ENCODE assay signal across 12 cellular contexts in the genomic region with DNA sequence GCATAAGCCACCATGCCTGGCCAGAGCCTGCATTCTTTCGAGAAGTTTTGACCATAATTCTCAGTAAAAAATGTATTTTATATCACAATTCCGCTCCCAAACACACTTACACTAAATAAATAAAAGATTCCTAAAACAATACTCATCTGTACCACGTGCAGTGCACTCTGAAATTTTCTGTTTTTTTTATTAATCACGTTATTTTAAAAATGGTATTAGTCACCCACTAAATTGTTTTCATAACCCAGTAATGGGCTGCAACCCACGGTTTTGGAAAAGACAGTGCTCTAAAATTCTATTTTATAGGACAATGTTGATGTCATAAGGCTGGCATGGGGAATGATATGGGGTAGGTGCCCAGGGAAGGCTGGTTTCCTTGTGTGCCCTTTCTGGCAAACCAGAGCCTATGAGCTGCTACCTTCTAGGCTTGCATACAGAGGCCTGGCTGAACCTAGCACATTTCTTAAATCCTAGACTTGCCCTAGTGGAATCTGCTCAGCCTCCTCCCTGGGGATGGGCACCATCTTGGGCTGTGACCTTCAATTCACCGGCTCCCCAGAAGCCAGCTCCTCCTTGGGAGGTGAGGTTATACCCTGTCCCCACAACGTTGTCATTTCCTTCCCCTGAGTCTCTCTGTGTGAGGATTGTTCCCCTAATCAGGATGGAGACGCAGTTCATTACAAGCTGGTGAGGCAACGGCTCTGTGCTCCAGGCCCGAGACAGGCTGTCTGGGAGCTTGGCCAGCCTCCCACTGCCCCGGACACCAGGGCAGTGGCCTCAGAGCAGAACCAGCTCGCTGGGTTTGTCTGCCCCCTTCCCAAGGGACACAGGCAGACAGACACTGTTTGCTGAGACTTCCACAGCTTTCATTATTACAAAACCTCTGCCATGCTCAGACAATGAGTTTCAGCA.
A peak's percentile ranks its signal among the peaks of the same experiment; 100 is the strongest.
DNase-seq lines count a peak whose midpoint lies in the region; ATAC-seq, FAIRE-seq and TF ChIP-seq lines count a peak whose summit lies in the region.
"Had no signal": no experiment of that assay in that cellular context is flagged by ENCODE, and none has a peak within 500 bp of the region (broad histone marks: within the 10 kb centered on the region; RNA-seq: fewer than 3 reads in every experiment).

No MANE protein-coding gene starts in this region.

- no peak overlapping the region for H2AK5ac ChIP-seq in H9 (ENCODE audit: insufficient read length, low read length)

- no peak overlapping the region for H4K91ac ChIP-seq in H9 (ENCODE audit: insufficient read length, low read depth, low read length)

- no peaks in the 10 kb centered on the region for H3K9me3 ChIP-seq in right lobe of liver
- no peaks in the 10 kb centered on the region for H3K9me3 ChIP-seq in tibial artery
- H3K9me3 ChIP-seq in H9 (ENCODE audit: control insufficient read depth, low read depth, low read length), result no peaks in the 10 kb centered on the region
- no peaks in the 10 kb centered on the region for H3K9me3 ChIP-seq in small intestine (ENCODE audit: control insufficient read depth, low read depth)

- WGBS in right lobe of liver (ENCODE audit: insufficient coverage, low coverage, low lambda C conversion rate, missing lambda C conversion rate), result 41% methylated on average over 11 of the region's 12 CpGs
- whole genome bisulfite sequencing in H9 (ENCODE audit: extremely low coverage, insufficient read length, low lambda C conversion rate), result 100% methylated on average over 2 of the region's 12 CpGs
- 52 to 67% (median 59%) methylated on average over 12 of the region's 12 CpGs for WGBS in small intestine, 3 donors

- no peaks in the 10 kb centered on the region for H3K23me2 ChIP-seq in H9 (ENCODE audit: insufficient read length, low read depth, low read length, poor library complexity, severe bottlenecking)

- DNase-seq in HTR-8/SVneo (ENCODE audit: insufficient read length, low spot score) (peak; percentile 66), right lobe of liver (peak; percentile 82 to 87 (median 87)), tibial artery (peak; percentile 81 to 95), H9 (no peak), small intestine (no peak), T-helper 9 cell (no peak)
- DNase-seq: central memory CD4-positive, alpha-beta T cell; naive B cell; stimulated activated naive CD4-positive, alpha-beta T cell treated with Interleukin-2 at 50 U/mL for 16 hours had no signal

- H3K36me3 ChIP-seq in right lobe of liver, result no peaks in the 10 kb centered on the region
- H3K36me3 ChIP-seq in tibial artery, result no peaks in the 10 kb centered on the region
- no peaks in the 10 kb centered on the region for H3K36me3 ChIP-seq in small intestine (ENCODE audit: control insufficient read depth in 2 of 2, insufficient read depth in 2 of 2, low read length in 2 of 2)

- H3K27ac Mint-ChIP-seq in H9, result no peak overlapping the region
- H3K27ac Mint-ChIP-seq: naive B cell had no signal

- TF ChIP-seq CTCF in right lobe of liver (IDR thresholded peaks at IDR 0.05), result no peak
- no peak for TF ChIP-seq CTCF in tibial artery (IDR thresholded peaks at IDR 0.05)
- no peak for TF ChIP-seq CTCF in H9 (conservative IDR thresholded peaks at IDR 0.05)

- H4K20me1 ChIP-seq in H9 (ENCODE audit: control insufficient read depth, insufficient read depth, insufficient read length), result no peaks in the 10 kb centered on the region

- H2BK15ac ChIP-seq in H9 (ENCODE audit: low read depth, low read length), result no peak overlapping the region

- no peak overlapping the region for H3K4me3 Mint-ChIP-seq in H9
- H3K4me3 Mint-ChIP-seq: naive B cell had no signal

- no peaks in the 10 kb centered on the region for H3K79me1 ChIP-seq in H9 (ENCODE audit: insufficient read depth, low read depth, low read length, poor library complexity, severe bottlenecking)

- no peak overlapping the region for H4K8ac ChIP-seq in H9 (replicated peaks; ENCODE audit: insufficient read length, low read depth, low read length)

- H3K27me3 ChIP-seq in right lobe of liver (no peaks in the 10 kb centered on the region), tibial artery (no peaks in the 10 kb centered on the region), H9 (ENCODE audit: insufficient read depth, low read length) (no peaks in the 10 kb centered on the region), small intestine (ENCODE audit: control insufficient read depth in 2 of 2, insufficient read depth in 2 of 2, low read length in 2 of 2) (no peaks in the 10 kb centered on the region)

- H2AFZ ChIP-seq in H9 (ENCODE audit: low read length), result no peak overlapping the region

- H3K36me3 Mint-ChIP-seq in H9 (ENCODE audit: insufficient read depth in 1 of 3, low read depth in 3 of 3), result no peaks in the 10 kb centered on the region
- H3K36me3 Mint-ChIP-seq: naive B cell had no signal

- peaks cover 10% of the 10 kb centered on the region for H3K27me3 Mint-ChIP-seq in H9 (ENCODE audit: low read depth)

- no peak overlapping the region; the same call in 1 of the 2 replicates for H3K14ac ChIP-seq in H9 (ENCODE audit: insufficient read depth, low read length)

- no peak overlapping the region for H3K18ac ChIP-seq in H9 (ENCODE audit: insufficient read length, low read depth, low read length)

- no peaks in the 10 kb centered on the region for H3K79me2 ChIP-seq in H9 (ENCODE audit: insufficient read depth, low read length)

- no peak overlapping the region for H3K9ac ChIP-seq in H9 (ENCODE audit: extremely low read depth, insufficient read length, low read length)

- H3K27ac ChIP-seq in cingulate gyrus (ENCODE audit: low read depth, low read length) (peak overlapping the region; percentile 55), right lobe of liver (peak overlapping the region in 2 of 3 donors; percentile 14 to 17), tibial artery (peak overlapping the region; percentile 78), H9 (ENCODE audit: insufficient read length, low read depth, low read length) (no peak overlapping the region), small intestine (ENCODE audit: low read depth in 1 of 2, low read length in 1 of 2) (peak overlapping the region in 1 of 2 donors; percentile 65)

- peaks cover 10 to 13% of the 10 kb centered on the region in 2 experiments for H3K4me1 Mint-ChIP-seq in H9
- H3K4me1 Mint-ChIP-seq: naive B cell had no signal

- intact Hi-C loops in right lobe of liver (cut with DNase I) (no loop called here), tibial artery (cut with DNase I; ENCODE audit: low total_unique reads) (loop anchor here (10.0 kb wide), 1 partner anchor 119 kb away; a partner anchor contains a TSS)

- no peaks in the 10 kb centered on the region; a peak in 1 of 5 replicates for H3K9me3 Mint-ChIP-seq in H9

- H2BK5ac ChIP-seq in H9 (ENCODE audit: insufficient read length, low read length), result no peak overlapping the region

- H4K5ac ChIP-seq in H9 (ENCODE audit: insufficient read length, low read depth, low read length), result no peak overlapping the region

- H3K4me2 ChIP-seq in H9 (ENCODE audit: insufficient read depth, insufficient read length, low read length), result no peak overlapping the region

- no peak overlapping the region for H2BK12ac ChIP-seq in H9 (ENCODE audit: insufficient read length, low read depth, low read length)

- H2BK20ac ChIP-seq in H9 (ENCODE audit: low read depth, low read length, poor library complexity, severe bottlenecking), result no peak overlapping the region

- no peak overlapping the region for H3K56ac ChIP-seq in H9 (ENCODE audit: insufficient read length, low read depth, low read length)

- no peak for TF ChIP-seq POLR2A in right lobe of liver (IDR thresholded peaks at IDR 0.05)

- no peak overlapping the region for H3K4me3 ChIP-seq in right lobe of liver
- peak overlapping the region; percentile 22 to 46 for H3K4me3 ChIP-seq in tibial artery
- H3K4me3 ChIP-seq in small intestine (ENCODE audit: low read depth in 1 of 2, low read length in 2 of 2), result no peak overlapping the region

- H2BK120ac ChIP-seq in H9 (ENCODE audit: low read depth, low read length, poor library complexity, severe bottlenecking), result no peak overlapping the region

- FAIRE-seq in HTR-8/SVneo (lab: Jason Lieb, UNC), result peak; percentile 86
- FAIRE-seq in small intestine (lab: Jason Lieb, UNC), result no peak
- FAIRE-seq: GM12891 had no signal

- H3K4me1 ChIP-seq in right lobe of liver (peaks cover 0 to 17% (median 0%) of the 10 kb centered on the region in 4 donors), tibial artery (peaks cover 0 to 66% (median 41%) of the 10 kb centered on the region in 4 donors), H9 (ENCODE audit: insufficient read depth, low read length) (no peaks in the 10 kb centered on the region), small intestine (ENCODE audit: control insufficient read depth in 2 of 2, insufficient read depth in 1 of 2, low read depth in 1 of 2, low read length in 1 of 2) (no peaks in the 10 kb centered on the region)

- H3K4ac ChIP-seq in H9 (ENCODE audit: low read depth, low read length), result no peak overlapping the region

- peak; percentile 96 to 98 (median 96) for ATAC-seq in right lobe of liver
- no peak for ATAC-seq in GM19328 (IDR thresholded peaks at IDR 0.05; ENCODE audit: unreplicated experiment)

- no peak overlapping the region for H3T11ph ChIP-seq in H9 (ENCODE audit: low read length)

- no peak overlapping the region for H3K23ac ChIP-seq in H9 (ENCODE audit: insufficient read length, low read depth, low read length)

Comparison
In these comparisons a context has a peak if more than half of its experiments do, and no peak if none do; other contexts are left out.
1. DNase-seq: peak in HTR-8/SVneo (single experiment), right lobe of liver (3 of 3) and tibial artery (2 of 2); none in H9 (single experiment), small intestine (single experiment) and T-helper 9 cell (single experiment).
2. H3K4me3 ChIP-seq: peak in tibial artery (2 of 2); none in right lobe of liver (0 of 3) and small intestine (0 of 2).